32 cellular contexts compared by ENCODE assay signal in the genomic region with DNA sequence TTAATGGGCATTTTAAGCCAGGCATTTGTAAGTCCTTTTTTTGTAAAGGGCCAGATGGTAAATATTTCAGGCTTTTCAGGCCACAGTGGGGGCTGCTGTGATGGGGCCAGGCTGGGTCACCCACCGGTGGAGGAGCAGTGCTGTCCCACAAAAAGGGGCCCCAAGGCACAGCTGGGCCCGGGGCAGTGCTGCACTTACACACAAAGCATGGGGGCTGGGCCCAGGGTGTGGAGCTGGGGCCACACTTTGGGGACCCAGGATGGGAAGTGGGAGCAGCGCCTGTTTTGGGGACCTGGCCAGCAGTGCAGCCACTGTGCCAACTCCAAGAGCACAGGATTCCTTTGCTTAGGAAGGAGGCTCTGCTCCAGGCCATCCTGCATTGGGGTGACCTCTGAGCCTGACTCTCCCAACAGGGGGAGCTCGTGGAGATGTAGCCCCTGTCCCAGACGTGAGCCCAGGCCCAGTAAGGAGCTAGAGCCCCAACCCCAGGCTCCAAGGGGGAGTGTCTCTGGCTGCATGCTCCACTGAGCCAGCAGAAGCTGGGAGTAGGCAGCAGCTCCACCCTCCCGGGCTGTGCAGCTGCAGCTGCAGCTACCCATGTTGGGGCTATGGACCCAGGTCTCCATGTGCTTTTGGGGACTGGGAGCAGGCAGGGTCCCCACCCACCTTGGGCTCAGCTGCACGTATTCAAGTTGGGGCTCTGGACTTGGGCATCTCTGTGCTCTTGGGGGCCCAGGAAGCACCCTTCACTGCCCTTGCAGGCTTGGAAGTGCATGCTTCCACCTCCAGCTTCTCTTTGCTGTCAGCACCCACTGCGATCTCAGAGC.
DNase-seq lines count a peak whose midpoint lies in the region; ATAC-seq, FAIRE-seq and TF ChIP-seq lines count a peak whose summit lies in the region.
"Had no signal": no experiment of that assay in that cellular context is flagged by ENCODE, and none has a peak within 500 bp of the region (broad histone marks: within the 10 kb centered on the region; RNA-seq: fewer than 3 reads in every experiment).

No MANE protein-coding gene starts in this region.

- DNase-seq in right cardiac atrium (no peak), Right ventricle myocardium superior (no peak), SK-N-DZ (ENCODE audit: low spot score) (peak; percentile 1), kidney (peak; percentile 62), upper lobe of right lung (no peak), tibial artery (no peak), Calu3 (no peak)
- DNase-seq in activated naive CD4-positive, alpha-beta T cell treated with Interleukin-2 at 50 U/mL for 16 hours: no peak
- DNase-seq: activated CD4-positive, alpha-beta T cell treated with anti-CD3 and anti-CD28 coated beads, Interleukin-2, amount 50 U/mL, for 4 hours; activated CD8-positive, alpha-beta memory T cell treated with anti-CD3 and anti-CD28 coated beads, Interleukin-2, amount 10 ng/mL, durations not matched to agents 7 days and 5 days; activated naive CD4-positive, alpha-beta T cell; CD4-positive, CD25-positive, alpha-beta regulatory T cell; EL; left colon; mammary epithelial cell; NCI-H1417 treated with DMSO at 0.1 percent for 48 hours; NCI-H2029 treated with DMSO at 0.1 percent for 48 hours; NCI-H345; NCI-H69; retina; SK-N-SH; stimulated activated naive CD4-positive, alpha-beta T cell had no signal

- peaks cover 5% of the 10 kb centered on the region for H3K9me3 Mint-ChIP-seq in Calu3 (ENCODE audit: low read depth, unreplicated experiment)

- peak; percentile 23 to 36 for ATAC-seq in right cardiac atrium
- ATAC-seq in Right ventricle myocardium superior (ENCODE audit: poor library complexity): no peak
- peak; percentile 30 for ATAC-seq in upper lobe of right lung
- ATAC-seq: activated CD8-positive, alpha-beta memory T cell treated with anti-CD3 and anti-CD28 coated beads, Interleukin-2, amount 10 ng/mL, durations not matched to agents 7 days and 5 days; GM12878; HepG2; left colon had no signal

- H3K4me3 ChIP-seq in right cardiac atrium (ENCODE audit: low read length): no peak overlapping the region
- no peak overlapping the region for H3K4me3 ChIP-seq in kidney (ENCODE audit: low read length in 2 of 2)
- H3K4me3 ChIP-seq in upper lobe of right lung: no peak overlapping the region
- H3K4me3 ChIP-seq in tibial artery: no peak overlapping the region
- H3K4me3 ChIP-seq: GM12878, HAP-1, skin epidermis, vagina had no signal

- H3K36me3 Mint-ChIP-seq in Calu3 (ENCODE audit: insufficient read depth, unreplicated experiment): no peaks in the 10 kb centered on the region
- H3K36me3 Mint-ChIP-seq: activated CD8-positive, alpha-beta memory T cell treated with anti-CD3 and anti-CD28 coated beads, Interleukin-2, amount 10 ng/mL, durations not matched to agents 7 days and 5 days; brain; CD4-positive, CD25-positive, alpha-beta regulatory T cell had no signal

- no peak overlapping the region for H3K4me3 Mint-ChIP-seq in Calu3 (ENCODE audit: low read depth, unreplicated experiment)
- H3K4me3 Mint-ChIP-seq: activated CD8-positive, alpha-beta memory T cell treated with anti-CD3 and anti-CD28 coated beads, Interleukin-2, amount 10 ng/mL, durations not matched to agents 7 days and 5 days; brain; CD4-positive, CD25-positive, alpha-beta regulatory T cell; dendritic cell treated with granulocyte-macrophage colony-stimulating factor and Interleukin-4, amounts not matched to agents 40 ng/mL and 50 ng/mL, for 4 days; neural crest cell had no signal

- H3K9me3 ChIP-seq in right cardiac atrium (ENCODE audit: control insufficient read depth, low read length): no peaks in the 10 kb centered on the region
- peaks cover 0 to 2% of the 10 kb centered on the region in 2 donors for H3K9me3 ChIP-seq in kidney (ENCODE audit: control insufficient read depth in 1 of 2, low read length in 2 of 2)
- peaks cover 5% of the 10 kb centered on the region for H3K9me3 ChIP-seq in upper lobe of right lung
- H3K9me3 ChIP-seq in tibial artery: no peaks in the 10 kb centered on the region
- H3K9me3 ChIP-seq: HAP-1, vagina had no signal

- H3K27me3 ChIP-seq in right cardiac atrium (ENCODE audit: control insufficient read depth, insufficient read depth): no peaks in the 10 kb centered on the region
- H3K27me3 ChIP-seq in upper lobe of right lung: no peaks in the 10 kb centered on the region
- H3K27me3 ChIP-seq in tibial artery: no peaks in the 10 kb centered on the region
- H3K27me3 ChIP-seq: vagina had no signal

- BruUV-seq in Calu3 (replicated peaks; lab: Mats Ljungman, UMichigan): no TSS peak

- H3K4me1 ChIP-seq in right cardiac atrium (ENCODE audit: control insufficient read depth, insufficient read depth, low read length) (no peaks in the 10 kb centered on the region), kidney (ENCODE audit: control insufficient read depth in 1 of 2, insufficient read depth in 1 of 2, low read depth in 1 of 2, low read length in 2 of 2) (no peaks in the 10 kb centered on the region), upper lobe of right lung (no peaks in the 10 kb centered on the region), tibial artery (no peaks in the 10 kb centered on the region)
- H3K4me1 ChIP-seq: HAP-1, parathyroid adenoma, vagina had no signal

- CTCF ChIA-PET in Calu3 (lab: Charles Lee): no interaction called here

- H3K9ac ChIP-seq in kidney (ENCODE audit: low read length in 2 of 2): no peak overlapping the region
- H3K9ac ChIP-seq: parathyroid adenoma, SK-N-SH had no signal

- H3K27ac ChIP-seq in right cardiac atrium (ENCODE audit: low read length) (no peak overlapping the region), kidney (ENCODE audit: low read depth in 2 of 2, low read length in 2 of 2) (no peak overlapping the region), upper lobe of right lung (no peak overlapping the region), tibial artery (no peak overlapping the region)
- H3K27ac ChIP-seq: parathyroid adenoma, skin epidermis, vagina had no signal

- no peaks in the 10 kb centered on the region for H3K4me1 Mint-ChIP-seq in Calu3 (ENCODE audit: low read depth, unreplicated experiment)
- H3K4me1 Mint-ChIP-seq: activated CD8-positive, alpha-beta memory T cell treated with anti-CD3 and anti-CD28 coated beads, Interleukin-2, amount 10 ng/mL, durations not matched to agents 7 days and 5 days; brain; CD4-positive, CD25-positive, alpha-beta regulatory T cell had no signal

- no peak for FAIRE-seq in kidney (lab: Jason Lieb, UNC)
- FAIRE-seq: frontal cortex, GM12878, HepG2 had no signal

- H3K27me3 Mint-ChIP-seq in Calu3 (ENCODE audit: unreplicated experiment): no peaks in the 10 kb centered on the region
- H3K27me3 Mint-ChIP-seq: activated CD8-positive, alpha-beta memory T cell treated with anti-CD3 and anti-CD28 coated beads, Interleukin-2, amount 10 ng/mL, durations not matched to agents 7 days and 5 days; CD4-positive, CD25-positive, alpha-beta regulatory T cell; dendritic cell treated with granulocyte-macrophage colony-stimulating factor and Interleukin-4, amounts not matched to agents 40 ng/mL and 50 ng/mL, for 4 days had no signal

- TF ChIP-seq CTCF in kidney (IDR thresholded peaks at IDR 0.05; ENCODE audit: borderline replicate concordance, extremely low read depth, insufficient read depth) (no peak), upper lobe of right lung (IDR thresholded peaks at IDR 0.05) (no peak), tibial artery (IDR thresholded peaks at IDR 0.05) (no peak), Calu3 (IDR thresholded peaks at IDR 0.05; ENCODE audit: unreplicated experiment) (no peak)

- intact Hi-C loops in right cardiac atrium (cut with DNase I): no loop called here
- intact Hi-C loops in Right ventricle myocardium superior (cut with DNase I): no loop called here
- intact Hi-C loops in kidney (cut with DNase I): no loop called here
- intact Hi-C loops in upper lobe of right lung (cut with DNase I): no loop called here
- intact Hi-C loops in tibial artery (cut with DNase I; ENCODE audit: low total_unique reads): no loop called here
- intact Hi-C loops in Calu3 (cut with micrococcal nuclease; ENCODE audit: unreplicated experiment): no loop called here

- WGBS in right cardiac atrium: 81% methylated on average over 8 of the region's 8 CpGs

- H3K27ac Mint-ChIP-seq in Calu3 (ENCODE audit: unreplicated experiment): no peak overlapping the region
- H3K27ac Mint-ChIP-seq: activated CD8-positive, alpha-beta memory T cell treated with anti-CD3 and anti-CD28 coated beads, Interleukin-2, amount 10 ng/mL, durations not matched to agents 7 days and 5 days; brain; CD4-positive, CD25-positive, alpha-beta regulatory T cell; dendritic cell treated with granulocyte-macrophage colony-stimulating factor and Interleukin-4, amounts not matched to agents 40 ng/mL and 50 ng/mL, for 4 days had no signal

- H3K36me3 ChIP-seq in kidney (ENCODE audit: control insufficient read depth in 1 of 2, insufficient read depth in 2 of 2, low read length in 2 of 2) (no peaks in the 10 kb centered on the region), upper lobe of right lung (no peaks in the 10 kb centered on the region), tibial artery (no peaks in the 10 kb centered on the region)
- H3K36me3 ChIP-seq: HAP-1, vagina had no signal

Comparison
In these comparisons a context has a peak if more than half of its experiments do, and no peak if none do; other contexts are left out.
1. DNase-seq: peak in SK-N-DZ (single experiment) and kidney (single experiment); none in right cardiac atrium (0 of 3), Right ventricle myocardium superior (single experiment), upper lobe of right lung (single experiment), tibial artery (0 of 2), activated naive CD4-positive, alpha-beta T cell treated with Interleukin-2 at 50 U/mL for 16 hours (single experiment) and Calu3 (single experiment).